ENCODE assay signal across 8 cellular contexts in genomic region chr12:21526053-21526452, GRCh38. TPM values are rescaled to one million over a fixed set of nuclear protein-coding genes. Genes with fewer than 3 reads are reported as not detected.
DNase-seq lines count a peak whose midpoint lies in the region; ATAC-seq and TF ChIP-seq lines count a peak whose summit lies in the region.

SPX (plus strand) TSS chr12:21526296; CDS start chr12:21526473, 177 bp downstream.

- H3K4me1 ChIP-seq in uterus = no peaks in the 10 kb centered on the region

- no peak for ATAC-seq in HG03280 (IDR thresholded peaks at IDR 0.05; ENCODE audit: unreplicated experiment)

- intact Hi-C loops in uterus (cut with DNase I; ENCODE audit: low total_unique reads) = no loop called here

- peaks cover 6% of the 10 kb centered on the region for H3K4me1 Mint-ChIP-seq in activated naive CD4-positive, alpha-beta T cell treated with anti-CD3 and anti-CD28 coated beads, Interleukin-2, amount 10 ng/mL, durations not matched to agents 7 days and 5 days

- no peak within 1 kb of the TSS for H3K27ac ChIP-seq in uterus

- no peaks in the 10 kb centered on the region for H3K36me3 ChIP-seq in uterus

- H3K27ac Mint-ChIP-seq in activated naive CD4-positive, alpha-beta T cell treated with anti-CD3 and anti-CD28 coated beads, Interleukin-2, amount 10 ng/mL, durations not matched to agents 7 days and 5 days = no peak within 1 kb of the TSS

- no peaks in the 10 kb centered on the region for H3K36me3 Mint-ChIP-seq in activated naive CD4-positive, alpha-beta T cell treated with anti-CD3 and anti-CD28 coated beads, Interleukin-2, amount 10 ng/mL, durations not matched to agents 7 days and 5 days

- TF ChIP-seq CTCF in astrocyte of the cerebellum (IDR thresholded peaks at IDR 0.05; ENCODE audit: low read depth, low read length, missing control alignments) = no peak
- TF ChIP-seq CTCF in uterus (IDR thresholded peaks at IDR 0.05) = no peak

- DNase-seq in activated naive CD4-positive, alpha-beta T cell treated with anti-CD3 and anti-CD28 coated beads, Interleukin-2, amount 10 ng/mL, durations not matched to agents 7 days and 5 days = no peak
- no peak for DNase-seq in activated naive CD4-positive, alpha-beta T cell treated with Interleukin-2 at 50 U/mL for 16 hours
- no peak for DNase-seq in astrocyte of the cerebellum (ENCODE audit: low read depth)
- peak; percentile 74 for DNase-seq in kidney glomerular epithelial cell (lab: John Stamatoyannopoulos, UW)
- DNase-seq in uterus = no peak
- DNase-seq in stimulated activated CD4-positive, alpha-beta T cell treated with anti-CD3 and anti-CD28 coated beads, Interleukin-4, amount 100 ng/mL, for 24 hours = no peak
- DNase-seq in cerebellar cortex (ENCODE audit: low spot score) = no peak

- H3K27me3 Mint-ChIP-seq in activated naive CD4-positive, alpha-beta T cell treated with anti-CD3 and anti-CD28 coated beads, Interleukin-2, amount 10 ng/mL, durations not matched to agents 7 days and 5 days = peaks cover 44% of the 10 kb centered on the region

- peak within 1 kb of the TSS; percentile 70 for H3K4me3 Mint-ChIP-seq in activated naive CD4-positive, alpha-beta T cell treated with anti-CD3 and anti-CD28 coated beads, Interleukin-2, amount 10 ng/mL, durations not matched to agents 7 days and 5 days

- H3K27me3 ChIP-seq in uterus = no peaks in the 10 kb centered on the region

- no peaks in the 10 kb centered on the region for H3K9me3 Mint-ChIP-seq in activated naive CD4-positive, alpha-beta T cell treated with anti-CD3 and anti-CD28 coated beads, Interleukin-2, amount 10 ng/mL, durations not matched to agents 7 days and 5 days

- H3K9me3 ChIP-seq in uterus = no peaks in the 10 kb centered on the region

- in situ Hi-C loops in astrocyte of the cerebellum (cut with HindIII; ENCODE audit: low sequenced_read_pairs) = no loop called here

- H3K4me3 ChIP-seq in astrocyte of the cerebellum (ENCODE audit: low read depth, low read length) (peak within 1 kb of the TSS; percentile 63), uterus (peak within 1 kb of the TSS; percentile 42 to 43)

- TF ChIP-seq POLR2A in uterus (IDR thresholded peaks at IDR 0.05) = no peak

- CTCF ChIA-PET in activated naive CD4-positive, alpha-beta T cell treated with anti-CD3 and anti-CD28 coated beads, Interleukin-2, amount 10 ng/mL, durations not matched to agents 7 days and 5 days (lab: Charles Lee) = no interaction called here

RNA-seq across cellular contexts. Expression of gene SPX, which starts in this region (rescaled TPM):
- total RNA-seq in uterus = 1 to 10 TPM in 2 of 4 donors, under 1 TPM in 1, not detected in 1; 0.67 to 2.4 (median 1.2) TPM
